In the genomic region with DNA sequence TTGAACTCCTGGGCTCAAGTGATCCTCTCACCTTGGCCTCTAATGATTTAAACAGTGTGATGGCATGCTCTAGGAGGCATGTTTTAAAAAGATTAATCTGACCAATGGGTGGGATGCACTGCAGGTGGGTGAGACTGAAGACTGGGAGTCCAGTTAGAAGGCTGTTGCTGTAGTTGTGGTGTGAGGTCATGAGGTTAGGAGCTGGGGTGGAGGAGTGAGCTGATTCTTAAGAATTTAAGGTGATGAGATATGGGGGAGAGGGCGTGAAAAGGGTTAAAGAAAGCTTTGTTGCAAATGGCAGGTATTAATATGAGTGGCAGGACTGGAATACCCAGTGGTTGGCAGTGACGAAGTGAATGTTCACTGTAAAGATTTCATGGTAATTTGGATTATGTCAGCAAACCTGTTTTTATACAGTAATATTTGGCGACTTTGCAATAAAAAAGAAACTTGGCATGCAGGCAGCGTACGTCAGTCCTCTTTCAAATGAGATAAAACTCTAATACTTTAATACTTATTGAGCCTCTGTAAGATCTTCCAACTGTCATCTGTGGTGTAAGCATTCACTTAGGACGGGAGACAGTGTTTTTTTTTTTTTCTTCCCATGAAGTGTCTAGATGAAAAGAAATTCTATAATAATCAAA, we compare ENCODE assay signal across 18 cellular contexts.
"Had no signal": no experiment of that assay in that cellular context is flagged by ENCODE, and none has a peak within 500 bp of the region (broad histone marks: within the 10 kb centered on the region; RNA-seq: fewer than 3 reads in every experiment).

No MANE protein-coding gene starts in this region.

- H3K4me2 ChIP-seq: neural progenitor cell had no signal

- H2AFZ ChIP-seq: neural progenitor cell had no signal

- H3K36me3 ChIP-seq: ascending aorta, neural progenitor cell, transverse colon had no signal

- H3K27me3 ChIP-seq: ascending aorta, neural progenitor cell, transverse colon had no signal

- H3K4me1 ChIP-seq: ascending aorta, neural progenitor cell, transverse colon had no signal

- H3K9me3 ChIP-seq: ascending aorta, transverse colon had no signal

- DNase-seq: activated CD4-positive, alpha-beta T cell treated with anti-CD3 and anti-CD28 coated beads, Interleukin-2, amount 50 U/mL, for 48 hours; activated naive CD4-positive, alpha-beta T cell treated with anti-CD3 and anti-CD28 coated beads for 36 hours; activated naive CD8-positive, alpha-beta T cell treated with anti-CD3 and anti-CD28 coated beads, Interleukin-2, amount 50 U/mL, for 24 hours; dorsolateral prefrontal cortex; endodermal cell; hippocampal formation; kidney; mesenchymal stem cell; small intestine; stimulated activated CD4-positive, alpha-beta T cell treated with anti-CD3 and anti-CD28 coated beads, Interleukin-4, amount 100 ng/mL, for 4 hours; stimulated activated CD8-positive, alpha-beta memory T cell treated with anti-CD3 and anti-CD28 coated beads, Interleukin-4, amount 100 ng/mL, for 48 hours; stimulated activated naive CD4-positive, alpha-beta T cell treated with Interleukin-2 at 50 U/mL for 16 hours; substantia nigra; T-helper 1 cell; transverse colon had no signal

- H3K4me3 ChIP-seq: ascending aorta, dorsolateral prefrontal cortex, neural progenitor cell, SK-N-MC, transverse colon had no signal

- H3K9ac ChIP-seq: neural progenitor cell had no signal

- H3K27ac ChIP-seq: ascending aorta, dorsolateral prefrontal cortex, neural progenitor cell, SK-N-MC had no signal

- ATAC-seq: activated naive CD8-positive, alpha-beta T cell treated with anti-CD3 and anti-CD28 coated beads, Interleukin-2, amount 50 U/mL, for 24 hours had no signal
